1 cellular context compared by ENCODE assay signal in the genomic region with DNA sequence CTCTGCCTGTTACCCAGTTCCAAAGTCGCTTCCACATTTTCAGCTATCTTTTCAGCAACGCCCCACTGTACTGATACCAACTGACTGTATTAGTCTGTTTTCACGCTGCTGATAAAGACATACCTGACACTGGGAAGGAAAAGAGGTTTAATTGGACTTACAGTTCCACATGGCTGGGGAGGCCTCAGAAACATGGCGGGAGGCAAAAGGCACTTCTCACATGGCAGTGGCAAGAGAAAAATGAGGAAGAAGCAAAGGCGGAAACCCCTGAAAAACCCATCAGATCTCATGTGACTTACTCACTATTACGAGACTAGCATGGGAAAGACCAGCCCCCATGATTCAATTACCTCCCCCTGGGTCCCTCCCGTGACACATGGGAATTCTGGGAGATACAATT.
TF ChIP-seq lines count a peak whose summit lies in the region.

No MANE protein-coding gene starts in this region.

TF ChIP-seq in GM12878, 131 proteins besides CTCF, POLR2A, EP300 and RAD21 (continued from another document):
- TF ChIP-seq, protein P1, sequence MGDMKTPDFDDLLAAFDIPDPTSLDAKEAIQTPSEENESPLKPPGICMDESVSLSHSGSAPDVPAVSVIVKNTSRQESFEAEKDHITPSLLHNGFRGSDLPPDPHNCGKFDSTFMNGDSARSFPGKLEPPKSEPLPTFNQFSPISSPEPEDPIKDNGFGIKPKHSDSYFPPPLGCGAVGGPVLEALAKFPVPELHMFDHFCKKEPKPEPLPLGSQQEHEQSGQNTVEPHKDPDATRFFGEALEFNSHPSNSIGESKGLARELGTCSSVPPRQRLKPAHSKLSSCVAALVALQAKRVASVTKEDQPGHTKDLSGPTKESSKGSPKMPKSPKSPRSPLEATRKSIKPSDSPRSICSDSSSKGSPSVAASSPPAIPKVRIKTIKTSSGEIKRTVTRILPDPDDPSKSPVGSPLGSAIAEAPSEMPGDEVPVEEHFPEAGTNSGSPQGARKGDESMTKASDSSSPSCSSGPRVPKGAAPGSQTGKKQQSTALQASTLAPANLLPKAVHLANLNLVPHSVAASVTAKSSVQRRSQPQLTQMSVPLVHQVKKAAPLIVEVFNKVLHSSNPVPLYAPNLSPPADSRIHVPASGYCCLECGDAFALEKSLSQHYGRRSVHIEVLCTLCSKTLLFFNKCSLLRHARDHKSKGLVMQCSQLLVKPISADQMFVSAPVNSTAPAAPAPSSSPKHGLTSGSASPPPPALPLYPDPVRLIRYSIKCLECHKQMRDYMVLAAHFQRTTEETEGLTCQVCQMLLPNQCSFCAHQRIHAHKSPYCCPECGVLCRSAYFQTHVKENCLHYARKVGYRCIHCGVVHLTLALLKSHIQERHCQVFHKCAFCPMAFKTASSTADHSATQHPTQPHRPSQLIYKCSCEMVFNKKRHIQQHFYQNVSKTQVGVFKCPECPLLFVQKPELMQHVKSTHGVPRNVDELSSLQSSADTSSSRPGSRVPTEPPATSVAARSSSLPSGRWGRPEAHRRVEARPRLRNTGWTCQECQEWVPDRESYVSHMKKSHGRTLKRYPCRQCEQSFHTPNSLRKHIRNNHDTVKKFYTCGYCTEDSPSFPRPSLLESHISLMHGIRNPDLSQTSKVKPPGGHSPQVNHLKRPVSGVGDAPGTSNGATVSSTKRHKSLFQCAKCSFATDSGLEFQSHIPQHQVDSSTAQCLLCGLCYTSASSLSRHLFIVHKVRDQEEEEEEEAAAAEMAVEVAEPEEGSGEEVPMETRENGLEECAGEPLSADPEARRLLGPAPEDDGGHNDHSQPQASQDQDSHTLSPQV (IDR thresholded peaks at IDR 0.05), result peak; percentile 80; the same call in 1 of the 2 replicates
- TF ChIP-seq, protein P2, sequence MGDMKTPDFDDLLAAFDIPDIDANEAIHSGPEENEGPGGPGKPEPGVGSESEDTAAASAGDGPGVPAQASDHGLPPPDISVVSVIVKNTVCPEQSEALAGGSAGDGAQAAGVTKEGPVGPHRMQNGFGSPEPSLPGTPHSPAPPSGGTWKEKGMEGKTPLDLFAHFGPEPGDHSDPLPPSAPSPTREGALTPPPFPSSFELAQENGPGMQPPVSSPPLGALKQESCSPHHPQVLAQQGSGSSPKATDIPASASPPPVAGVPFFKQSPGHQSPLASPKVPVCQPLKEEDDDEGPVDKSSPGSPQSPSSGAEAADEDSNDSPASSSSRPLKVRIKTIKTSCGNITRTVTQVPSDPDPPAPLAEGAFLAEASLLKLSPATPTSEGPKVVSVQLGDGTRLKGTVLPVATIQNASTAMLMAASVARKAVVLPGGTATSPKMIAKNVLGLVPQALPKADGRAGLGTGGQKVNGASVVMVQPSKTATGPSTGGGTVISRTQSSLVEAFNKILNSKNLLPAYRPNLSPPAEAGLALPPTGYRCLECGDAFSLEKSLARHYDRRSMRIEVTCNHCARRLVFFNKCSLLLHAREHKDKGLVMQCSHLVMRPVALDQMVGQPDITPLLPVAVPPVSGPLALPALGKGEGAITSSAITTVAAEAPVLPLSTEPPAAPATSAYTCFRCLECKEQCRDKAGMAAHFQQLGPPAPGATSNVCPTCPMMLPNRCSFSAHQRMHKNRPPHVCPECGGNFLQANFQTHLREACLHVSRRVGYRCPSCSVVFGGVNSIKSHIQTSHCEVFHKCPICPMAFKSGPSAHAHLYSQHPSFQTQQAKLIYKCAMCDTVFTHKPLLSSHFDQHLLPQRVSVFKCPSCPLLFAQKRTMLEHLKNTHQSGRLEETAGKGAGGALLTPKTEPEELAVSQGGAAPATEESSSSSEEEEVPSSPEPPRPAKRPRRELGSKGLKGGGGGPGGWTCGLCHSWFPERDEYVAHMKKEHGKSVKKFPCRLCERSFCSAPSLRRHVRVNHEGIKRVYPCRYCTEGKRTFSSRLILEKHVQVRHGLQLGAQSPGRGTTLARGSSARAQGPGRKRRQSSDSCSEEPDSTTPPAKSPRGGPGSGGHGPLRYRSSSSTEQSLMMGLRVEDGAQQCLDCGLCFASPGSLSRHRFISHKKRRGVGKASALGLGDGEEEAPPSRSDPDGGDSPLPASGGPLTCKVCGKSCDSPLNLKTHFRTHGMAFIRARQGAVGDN (IDR thresholded peaks at IDR 0.05), result peak; percentile 86
- peak; percentile 43 for TF ChIP-seq MEF2B (IDR thresholded peaks at IDR 0.05; ENCODE audit: partially characterized antibody, poor library complexity, severe bottlenecking)
